In genomic region chr19:42794751-42795150, GRCh38 we compare ENCODE assay signal across 27 cellular contexts. TPM values are rescaled to one million over a fixed set of nuclear protein-coding genes. Genes with fewer than 3 reads are reported as not detected.
DNase-seq lines count a peak whose midpoint lies in the region; ATAC-seq, FAIRE-seq and TF ChIP-seq lines count a peak whose summit lies in the region.
"Had no signal": no experiment of that assay in that cellular context is flagged by ENCODE, and none has a peak within 500 bp of the region (broad histone marks: within the 10 kb centered on the region; RNA-seq: fewer than 3 reads in every experiment).

No MANE protein-coding gene starts in this region.

- H3K4me1 ChIP-seq in A549 (peaks cover 2% of the 10 kb centered on the region; the same call in 1 of the 3 replicates), IMR-90 (ENCODE audit: control insufficient read depth, insufficient read depth, low read length) (peaks cover 6% of the 10 kb centered on the region; the same call in 1 of the 2 replicates)
- H3K4me1 ChIP-seq in effector memory CD4-positive, alpha-beta T cell (ENCODE audit: control insufficient read depth, insufficient read depth, low read length, poor library complexity, severe bottlenecking) = no peaks in the 10 kb centered on the region
- H3K4me1 ChIP-seq: BLaER1 treated with 17β-estradiol and CSF1 and Interleukin-3, amounts not matched to agents 10 nM and 100 nM had no signal

- no peak overlapping the region for H2AK9ac ChIP-seq in IMR-90 (replicated peaks; ENCODE audit: low read depth, low read length, poor library complexity)

- no peaks in the 10 kb centered on the region for H3K27me3 ChIP-seq in IMR-90 (ENCODE audit: control insufficient read depth, insufficient read depth, low read length)
- no peaks in the 10 kb centered on the region for H3K27me3 ChIP-seq in effector memory CD4-positive, alpha-beta T cell (replicated peaks; ENCODE audit: control insufficient read depth, insufficient read depth, low read length, poor library complexity, severe bottlenecking)
- H3K27me3 ChIP-seq: BLaER1 treated with 17β-estradiol and CSF1 and Interleukin-3, amounts not matched to agents 10 nM and 100 nM had no signal

- H4K20me1 ChIP-seq in IMR-90 (ENCODE audit: insufficient read depth, low read length) = no peaks in the 10 kb centered on the region
- H4K20me1 ChIP-seq: BLaER1 treated with 17β-estradiol and CSF1 and Interleukin-3, amounts not matched to agents 10 nM and 100 nM had no signal

- H3K4ac ChIP-seq in IMR-90 (ENCODE audit: low read depth, low read length) = peak overlapping the region; percentile 69; the same call in 1 of the 2 replicates

- DNase-seq in A549 (ENCODE audit: low read depth in 1 of 2, low spot score in 1 of 2) = no peak
- peak; percentile 29 for DNase-seq in GM04503 (ENCODE audit: low read depth)
- peak; percentile 28 for DNase-seq in IMR-90
- peak; percentile 0 for DNase-seq in kidney glomerular epithelial cell (lab: John Stamatoyannopoulos, UW)
- no peak for DNase-seq in effector memory CD4-positive, alpha-beta T cell
- DNase-seq in NCI-H128 (lab: John Stamatoyannopoulos, UW; ENCODE audit: unreplicated experiment) = no peak
- DNase-seq in NCI-H1048 (lab: John Stamatoyannopoulos, UW) = no peak
- DNase-seq: AML-193; CD4-positive, alpha-beta T cell; GDM1; H9; Karpas-422; NCI-H1105 treated with DMSO at 0.1 percent for 48 hours; NCI-H2029; NCI-H446; NCI-H526; NCI-H82; NK-92 treated with Interleukin-12 subunit alpha and Interleukin-12 subunit beta, amount 100 ng/mL, for 24 hours; PC-3; SK-N-SH; SW 1271 had no signal

- 96% methylated on average over 1 of the region's 1 CpG for WGBS in A549 (ENCODE audit: missing lambda C conversion rate)
- no CpG with 5 or more reads among the region's 1 CpG for WGBS in IMR-90 (ENCODE audit: extremely low coverage in 2 of 2, insufficient read length in 1 of 2), 2 experiments

- peak overlapping the region; percentile 77; the same call in 1 of the 2 replicates for H4K5ac ChIP-seq in IMR-90 (ENCODE audit: low read depth, low read length)

- CTCF ChIA-PET in A549 (lab: Yijun Ruan, JAX) (interaction anchor here (0.7 to 7.5 kb wide), 9 partner anchors 10 to 194 kb away, joined by 3 to 94 read pairs (median 4); no protein-coding TSS in a partner anchor), IMR-90 (lab: Yijun Ruan, JAX) (no interaction called here)

- intact Hi-C loops in IMR-90 (cut with micrococcal nuclease) = loop anchor here (5.0 kb wide), 3 partner anchors 102 to 293 kb away; no protein-coding TSS in a partner anchor

- dilution Hi-C loops in IMR-90 (cut with HindIII; ENCODE audit: low sequenced_read_pairs, unreplicated experiment) = no loop called here

- H2BK5ac ChIP-seq in IMR-90 (ENCODE audit: low read depth, low read length, poor library complexity, severe bottlenecking) = peak overlapping the region; percentile 82

- H3K27ac ChIP-seq in A549 = peak overlapping the region; percentile 54 to 71; a peak in 3 of 6 replicates
- H3K27ac ChIP-seq in IMR-90 (ENCODE audit: insufficient read depth, low read length) = no peak overlapping the region
- no peak overlapping the region for H3K27ac ChIP-seq in effector memory CD4-positive, alpha-beta T cell (ENCODE audit: insufficient read depth, low read length, poor library complexity, severe bottlenecking)
- H3K27ac ChIP-seq: 22Rv1; BLaER1 treated with 17β-estradiol and CSF1 and Interleukin-3, amounts not matched to agents 10 nM and 100 nM; HL-60 had no signal

- BruUV-seq in IMR-90 (replicated peaks; lab: Mats Ljungman, UMichigan) = no TSS peak

- H2AFZ ChIP-seq in IMR-90 (replicated peaks; ENCODE audit: low read length, poor library complexity) = no peak overlapping the region

- peak overlapping the region; percentile 98 for H2BK120ac ChIP-seq in IMR-90 (ENCODE audit: low read depth, low read length)

- no peak for TF ChIP-seq RAD21 in A549 (conservative IDR thresholded peaks at IDR 0.05 in 1 of 2, IDR thresholded peaks at IDR 0.05 in 1 of 2)
- TF ChIP-seq RAD21 in IMR-90 (IDR thresholded peaks at IDR 0.05; ENCODE audit: low read length) = no peak

- TF ChIP-seq CTCF in A549 (IDR thresholded peaks at IDR 0.05) (no peak), IMR-90 (conservative IDR thresholded peaks at IDR 0.05; ENCODE audit: low read depth, low read length) (no peak)

- ATAC-seq in A549 = no peak
- ATAC-seq in IMR-90 (ENCODE audit: low read depth) = peak; percentile 55
- ATAC-seq: PC-3 had no signal

- peak overlapping the region; percentile 28 to 86; a peak in 3 of 4 replicates for H4K8ac ChIP-seq in IMR-90 (ENCODE audit: low read depth in 2 of 2, low read length in 2 of 2)

- H3K79me1 ChIP-seq in IMR-90 (ENCODE audit: low read depth in 1 of 2, low read length in 2 of 2) = no peaks in the 10 kb centered on the region

- no peak overlapping the region for H3K4me3 ChIP-seq in A549
- H3K4me3 ChIP-seq in IMR-90 (ENCODE audit: insufficient read depth, low read depth, low read length) = no peak overlapping the region
- H3K4me3 ChIP-seq in effector memory CD4-positive, alpha-beta T cell (ENCODE audit: insufficient read depth, low read depth, low read length, poor library complexity, severe bottlenecking) = no peak overlapping the region
- H3K4me3 ChIP-seq: BLaER1 treated with 17β-estradiol and CSF1 and Interleukin-3, amounts not matched to agents 10 nM and 100 nM had no signal

- H3K4me2 ChIP-seq in A549 = no peak overlapping the region
- no peak overlapping the region for H3K4me2 ChIP-seq in IMR-90 (ENCODE audit: low read depth, low read length)
- H3K4me2 ChIP-seq: BLaER1 treated with 17β-estradiol and CSF1 and Interleukin-3, amounts not matched to agents 10 nM and 100 nM; SK-N-SH had no signal

- H4K91ac ChIP-seq in IMR-90 (ENCODE audit: insufficient read depth, low read depth, low read length) = peak overlapping the region; percentile 73

- no peak overlapping the region for H3K9ac ChIP-seq in IMR-90 (ENCODE audit: low read depth, low read length)
- H3K9ac ChIP-seq: BLaER1 treated with 17β-estradiol and CSF1 and Interleukin-3, amounts not matched to agents 10 nM and 100 nM; SK-N-SH had no signal

- peak overlapping the region; percentile 90 for H3K14ac ChIP-seq in IMR-90 (replicated peaks; ENCODE audit: low read depth, low read length)

- peak overlapping the region; percentile 93; the same call in 1 of the 2 replicates for H3K18ac ChIP-seq in IMR-90 (ENCODE audit: low read depth, low read length)

- no peak for TF ChIP-seq EP300 in A549 (IDR thresholded peaks at IDR 0.05)

- no peak for TF ChIP-seq POLR2A in A549 (IDR thresholded peaks at IDR 0.05; ENCODE audit: low read length)
- TF ChIP-seq POLR2A in IMR-90 (IDR thresholded peaks at IDR 0.05; ENCODE audit: low read depth, low read length) = no peak

- in situ Hi-C loops in IMR-90 (cut with MboI; ENCODE audit: low sequenced_read_pairs) = loop anchor here (25.0 kb wide), 1 partner anchor 293 kb away; the partner anchor contains the start of gene PSG2

- peak overlapping the region; percentile 92 for H2BK20ac ChIP-seq in IMR-90 (ENCODE audit: low read depth, low read length)

- H3K56ac ChIP-seq in IMR-90 (ENCODE audit: extremely low read depth, insufficient read depth, low read length) = peak overlapping the region; percentile 32; the same call in 1 of the 2 replicates

- no peaks in the 10 kb centered on the region for H3K9me1 ChIP-seq in IMR-90 (ENCODE audit: insufficient read depth, low read length)

- POLR2A ChIA-PET in A549 (lab: Yijun Ruan, JAX) = no interaction called here
- POLR2A ChIA-PET in IMR-90 (lab: Charles Lee; ENCODE audit: unreplicated experiment) = no interaction called here

- H3K36me3 ChIP-seq in IMR-90 (ENCODE audit: control insufficient read depth, insufficient read depth, low read length) = no peaks in the 10 kb centered on the region
- no peaks in the 10 kb centered on the region for H3K36me3 ChIP-seq in effector memory CD4-positive, alpha-beta T cell (ENCODE audit: control insufficient read depth, insufficient read depth, low read length)
- H3K36me3 ChIP-seq: BLaER1 treated with 17β-estradiol and CSF1 and Interleukin-3, amounts not matched to agents 10 nM and 100 nM had no signal

- no peak for FAIRE-seq in A549 (lab: Jason Lieb, UNC)
- FAIRE-seq: D721Med, GM19239 had no signal

- H2AK5ac ChIP-seq in IMR-90 (ENCODE audit: low read depth, low read length) = peak overlapping the region; percentile 84

- H2BK15ac ChIP-seq in IMR-90 (ENCODE audit: low read depth, low read length) = no peak overlapping the region

- H3K9me3 ChIP-seq in A549 (peaks cover 61% of the 10 kb centered on the region), IMR-90 (ENCODE audit: control insufficient read depth, insufficient read depth, low read length) (peaks cover 3% of the 10 kb centered on the region; the same call in 1 of the 2 replicates)
- H3K9me3 ChIP-seq in effector memory CD4-positive, alpha-beta T cell (ENCODE audit: control insufficient read depth, low read length) = peaks cover 4% of the 10 kb centered on the region
- H3K9me3 ChIP-seq: SK-N-SH had no signal

- H3K23ac ChIP-seq in IMR-90 (ENCODE audit: low read depth, low read length) = peak overlapping the region; percentile 82; the same call in 1 of the 2 replicates

TF ChIP-seq in IMR-90, 13 proteins besides CTCF, POLR2A, EP300 and RAD21 (continues in another document):
- TF ChIP-seq MXI1 (IDR thresholded peaks at IDR 0.05; ENCODE audit: borderline replicate concordance, low read depth, low read length) (no peak), SMC3 (IDR thresholded peaks at IDR 0.05; ENCODE audit: low read depth, low read length) (no peak), FOS (IDR thresholded peaks at IDR 0.05; ENCODE audit: low read depth, low read length) (no peak)

RNA-seq across cellular contexts. Expression of gene PSG8, which starts 29.3 kb away (rescaled TPM):
- 0.04 TPM in 1 of 2 replicates, not detected in the other for polyA plus RNA-seq in A549 (2011; rRNA removed)
- 0.03 TPM in 1 of 2 replicates, not detected in the other for polyA plus RNA-seq in A549 (2012; cell fraction: cytosol; rRNA removed)
- not detected in 2 replicates for polyA plus RNA-seq in A549 (2012; cell fraction: nucleus; rRNA removed)
- polyA plus RNA-seq in A549 (2017; fragmentation: RNase III; extraction: RNeasy Plus Mini Kit Qiagen cat#74134 plus additional on column Dnase treatment) = not detected in 3 replicates
- 0.41 TPM in 1 of 2 replicates, not detected in the other for polyA minus RNA-seq in A549 (2011; rRNA and poly(A)+ RNA removed)
- 0.18 TPM in 1 of 2 replicates, not detected in the other for total RNA-seq in IMR-90 (2012; rRNA removed)
- polyA plus RNA-seq in IMR-90 (2012; rRNA removed) = 0.10 TPM in 1 of 2 replicates, not detected in the other
- polyA plus RNA-seq in IMR-90 (2012; cell fraction: cytosol; rRNA removed) = 0.04 TPM in 1 of 2 replicates, not detected in the other
- polyA plus RNA-seq in IMR-90 (2012; cell fraction: nucleus; rRNA removed; ENCODE audit: low replicate concordance) = 0.04 and 0.13 TPM in 2 replicates
- total RNA-seq: CD4-positive, alpha-beta T cell; H9; HT-29; PC-3 had no signal

RNA-seq across cellular contexts. Expression of gene PSG3, which starts 54.5 kb away (rescaled TPM):
- polyA plus RNA-seq in A549 (2011; rRNA removed) = 0.07 TPM in 1 of 2 replicates, not detected in the other
- not detected in 2 replicates for polyA plus RNA-seq in A549 (2012; cell fraction: cytosol; rRNA removed)
- not detected in 2 replicates for polyA plus RNA-seq in A549 (2012; cell fraction: nucleus; rRNA removed)
- not detected in 3 replicates for polyA plus RNA-seq in A549 (2017; fragmentation: RNase III; extraction: RNeasy Plus Mini Kit Qiagen cat#74134 plus additional on column Dnase treatment)
- polyA minus RNA-seq in A549 (2011; rRNA and poly(A)+ RNA removed) = not detected in 2 replicates
- not detected in 2 replicates for total RNA-seq in IMR-90 (2012; rRNA removed)
- polyA plus RNA-seq in IMR-90 (2012; rRNA removed) = 0.03 and 0.10 TPM in 2 replicates
- 0.03 TPM in 1 of 2 replicates, not detected in the other for polyA plus RNA-seq in IMR-90 (2012; cell fraction: cytosol; rRNA removed)
- not detected in 2 replicates for polyA plus RNA-seq in IMR-90 (2012; cell fraction: nucleus; rRNA removed; ENCODE audit: low replicate concordance)
- total RNA-seq: CD4-positive, alpha-beta T cell; H9; HT-29; PC-3 had no signal

Comparison
In these comparisons a context has a peak if more than half of its experiments do, and no peak if none do; other contexts are left out.
1. DNase-seq: peak in GM04503 (single experiment), IMR-90 (single experiment) and kidney glomerular epithelial cell (single experiment); none in A549 (0 of 2), effector memory CD4-positive, alpha-beta T cell (0 of 3), NCI-H128 (single experiment) and NCI-H1048 (single experiment).
2. H3K27ac ChIP-seq: peak in A549 (2 of 2); none in IMR-90 (single experiment) and effector memory CD4-positive, alpha-beta T cell (single experiment).